20 cellular contexts compared by ENCODE assay signal in genomic region chr2:223989860-223990237, GRCh38.
"Had no signal": no experiment of that assay in that cellular context is flagged by ENCODE, and none has a peak within 500 bp of the region (broad histone marks: within the 10 kb centered on the region; RNA-seq: fewer than 3 reads in every experiment).

No MANE protein-coding gene starts in this region.

- H3K4me3 ChIP-seq: esophagus muscularis mucosa, heart left ventricle, lower lobe of right lung, tibial nerve had no signal

- H3K9me3 Mint-ChIP-seq: activated naive CD4-positive, alpha-beta T cell treated with anti-CD3 and anti-CD28 coated beads, Interleukin-2, amount 50 U/mL, for 72 hours; activated T-cell treated with anti-CD3 and anti-CD28 coated beads, Interleukin-2, amount 50 U/mL, for 72 hours; nephron; T-helper 2 cell treated with Interferon-gamma antibody and Interleukin-4, amounts not matched to agents 5 μg/mL and 100 μg/mL, for 36 hours had no signal

- H3K4me1 ChIP-seq: foreskin keratinocyte, lower lobe of right lung had no signal

- DNase-seq: activated CD4-positive, alpha-beta T cell treated with anti-CD3 and anti-CD28 coated beads for 4 hours; activated CD4-positive, alpha-beta T cell treated with anti-CD3 and anti-CD28 coated beads, Interleukin-2, amount 50 U/mL, for 4 hours; activated naive CD4-positive, alpha-beta T cell; activated T-cell treated with anti-CD3 and anti-CD28 coated beads for 4 hours; activated T-cell treated with anti-CD3 and anti-CD28 coated beads, Interleukin-2, amount 50 U/mL, for 72 hours; dermis blood vessel endothelial cell; effector CD4-positive, alpha-beta T cell; foreskin keratinocyte; heart left ventricle; hypothalamus; lower lobe of right lung; nucleus accumbens; right cardiac atrium; stimulated activated CD4-positive, alpha-beta T cell treated with anti-CD3 and anti-CD28 coated beads, Interleukin-2, amount 100 ng/mL, for 48 hours; stimulated activated naive CD4-positive, alpha-beta T cell treated with Interleukin-2 at 50 U/mL for 16 hours had no signal

- H3K9me3 ChIP-seq: esophagus muscularis mucosa, heart left ventricle, lower lobe of right lung, tibial nerve had no signal

- H3K27me3 ChIP-seq: esophagus muscularis mucosa, foreskin keratinocyte, tibial nerve had no signal

- H3K27ac Mint-ChIP-seq: activated T-cell treated with anti-CD3 and anti-CD28 coated beads, Interleukin-2, amount 50 U/mL, for 72 hours; T-helper 2 cell treated with Interferon-gamma antibody and Interleukin-4, amounts not matched to agents 5 μg/mL and 100 μg/mL, for 36 hours had no signal

- H3K36me3 ChIP-seq: lower lobe of right lung had no signal

- H3K27ac ChIP-seq: esophagus muscularis mucosa, foreskin keratinocyte, heart left ventricle, lower lobe of right lung, tibial nerve had no signal

- H3K4me3 Mint-ChIP-seq: activated T-cell treated with anti-CD3 and anti-CD28 coated beads, Interleukin-2, amount 50 U/mL, for 72 hours; nephron; T-helper 2 cell treated with Interferon-gamma antibody and Interleukin-4, amounts not matched to agents 5 μg/mL and 100 μg/mL, for 36 hours had no signal

- ATAC-seq: activated naive CD4-positive, alpha-beta T cell treated with anti-CD3 and anti-CD28 coated beads, Interleukin-2, amount 50 U/mL, for 72 hours; activated T-cell treated with anti-CD3 and anti-CD28 coated beads, Interleukin-2, amount 50 U/mL, for 72 hours; foreskin keratinocyte; heart left ventricle had no signal
